In the genomic region with DNA sequence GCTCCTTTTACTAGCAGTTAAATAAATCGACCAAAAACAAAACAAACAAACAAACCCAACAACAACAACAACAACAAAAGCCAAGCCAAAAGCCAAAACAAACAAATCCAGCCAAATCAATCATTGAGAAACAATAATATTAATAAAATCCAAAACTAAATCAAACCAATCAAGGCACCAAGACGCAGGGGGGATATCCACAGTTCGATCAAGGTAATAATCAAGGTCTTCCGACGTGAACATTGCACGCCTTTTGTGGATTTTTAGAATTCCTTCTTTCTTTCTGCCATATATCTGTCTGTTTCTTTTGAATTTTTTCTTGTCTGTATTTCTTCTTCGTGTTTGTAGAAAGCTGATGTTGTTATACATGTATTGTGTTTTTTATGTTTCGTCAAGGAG, we compare ENCODE assay signal across 13 cellular contexts. TPM values are rescaled to one million over a fixed set of nuclear protein-coding genes. Genes with fewer than 3 reads are reported as not detected.
DNase-seq lines count a peak whose midpoint lies in the region; ATAC-seq and TF ChIP-seq lines count a peak whose summit lies in the region.
"Had no signal": no experiment of that assay in that cellular context is flagged by ENCODE, and none has a peak within 500 bp of the region (broad histone marks: within the 10 kb centered on the region; RNA-seq: fewer than 3 reads in every experiment).

No MANE protein-coding gene starts in this region.

- H3K14ac ChIP-seq in H9 (ENCODE audit: insufficient read depth, low read length) = no peak overlapping the region

- H3K4me1 Mint-ChIP-seq in H9 = peaks cover 9 to 13% of the 10 kb centered on the region in 2 experiments
- H3K4me1 Mint-ChIP-seq in activated naive CD8-positive, alpha-beta T cell treated with anti-CD3 and anti-CD28 coated beads, Interleukin-2, amount 50 U/mL, for 24 hours = peaks cover 8% of the 10 kb centered on the region

- no peak overlapping the region for H2BK12ac ChIP-seq in H9 (ENCODE audit: insufficient read length, low read depth, low read length)

- no peaks in the 10 kb centered on the region for H3K79me2 ChIP-seq in H9 (ENCODE audit: insufficient read depth, low read length)

- no peak overlapping the region for H4K91ac ChIP-seq in H9 (ENCODE audit: insufficient read length, low read depth, low read length)

- no peak overlapping the region for H4K5ac ChIP-seq in H9 (ENCODE audit: insufficient read length, low read depth, low read length)

- intact Hi-C loops in sciatic nerve (cut with DNase I) = no loop called here

- H3K27me3 Mint-ChIP-seq in H9 (ENCODE audit: low read depth) = peaks cover 88% of the 10 kb centered on the region
- H3K27me3 Mint-ChIP-seq in activated naive CD8-positive, alpha-beta T cell treated with anti-CD3 and anti-CD28 coated beads, Interleukin-2, amount 50 U/mL, for 24 hours = peaks cover 36% of the 10 kb centered on the region

- no peak for DNase-seq in H9
- DNase-seq in activated naive CD8-positive, alpha-beta T cell treated with anti-CD3 and anti-CD28 coated beads, Interleukin-2, amount 50 U/mL, for 24 hours = no peak
- no peak for DNase-seq in retinal pigment epithelial cell (ENCODE audit: low read depth)
- DNase-seq in omental fat pad (ENCODE audit: low spot score) = no peak
- no peak for DNase-seq in NCI-H187 treated with DMSO at 0.1 percent for 48 hours (lab: John Stamatoyannopoulos, UW)
- no peak for DNase-seq in sciatic nerve (ENCODE audit: low spot score)
- DNase-seq: GOT3 had no signal

- H2BK120ac ChIP-seq in H9 (ENCODE audit: low read depth, low read length, poor library complexity, severe bottlenecking) = no peak overlapping the region

- no peaks in the 10 kb centered on the region for H3K4me1 ChIP-seq in H9 (ENCODE audit: insufficient read depth, low read length)
- no peaks in the 10 kb centered on the region for H3K4me1 ChIP-seq in iPS-15b (ENCODE audit: control insufficient read depth, insufficient read depth, low read length)

- H3K18ac ChIP-seq in H9 (ENCODE audit: insufficient read length, low read depth, low read length) = no peak overlapping the region

- H4K20me1 ChIP-seq in H9 (ENCODE audit: control insufficient read depth, insufficient read depth, insufficient read length) = no peaks in the 10 kb centered on the region

- H3K23me2 ChIP-seq in H9 (ENCODE audit: insufficient read length, low read depth, low read length, poor library complexity, severe bottlenecking) = peaks cover 7% of the 10 kb centered on the region

- ATAC-seq in activated naive CD8-positive, alpha-beta T cell treated with anti-CD3 and anti-CD28 coated beads, Interleukin-2, amount 50 U/mL, for 24 hours = no peak
- ATAC-seq in omental fat pad (ENCODE audit: low FRiP score) (no peak), GM19023 (IDR thresholded peaks at IDR 0.05; ENCODE audit: unreplicated experiment) (no peak), sciatic nerve (no peak)

- H4K8ac ChIP-seq in H9 (replicated peaks; ENCODE audit: insufficient read length, low read depth, low read length) = no peak overlapping the region

- no peak overlapping the region for H3K56ac ChIP-seq in H9 (ENCODE audit: insufficient read length, low read depth, low read length)

- no CpG with 5 or more reads among the region's 8 CpGs for WGBS in H9 (ENCODE audit: extremely low coverage, insufficient read length, low lambda C conversion rate)

- no peak overlapping the region for H3T11ph ChIP-seq in H9 (ENCODE audit: low read length)

- H3K9me3 Mint-ChIP-seq in H9 = peaks cover 0 to 6% of the 10 kb centered on the region in 2 experiments; a peak in 3 of 5 replicates
- no peaks in the 10 kb centered on the region for H3K9me3 Mint-ChIP-seq in activated naive CD8-positive, alpha-beta T cell treated with anti-CD3 and anti-CD28 coated beads, Interleukin-2, amount 50 U/mL, for 24 hours
- H3K9me3 Mint-ChIP-seq: T-helper 1 cell treated with Interleukin-12 subunit alpha and Interleukin-12 subunit beta and Interleukin-4 antibody, amounts not matched to agents 30 μg/mL and 1 μg/mL, for 36 hours had no signal

- H3K27ac Mint-ChIP-seq in H9 = no peak overlapping the region
- H3K27ac Mint-ChIP-seq in activated naive CD8-positive, alpha-beta T cell treated with anti-CD3 and anti-CD28 coated beads, Interleukin-2, amount 50 U/mL, for 24 hours = no peak overlapping the region
- H3K27ac Mint-ChIP-seq: T-helper 1 cell treated with Interleukin-12 subunit alpha and Interleukin-12 subunit beta and Interleukin-4 antibody, amounts not matched to agents 30 μg/mL and 1 μg/mL, for 36 hours had no signal

- H3K36me3 ChIP-seq in iPS-15b (ENCODE audit: control insufficient read depth, insufficient read depth, low read length) = no peaks in the 10 kb centered on the region

- no peak for TF ChIP-seq CTCF in H9 (conservative IDR thresholded peaks at IDR 0.05)
- no peak for TF ChIP-seq CTCF in retinal pigment epithelial cell (conservative IDR thresholded peaks at IDR 0.05; ENCODE audit: low read depth, low read length)
- TF ChIP-seq CTCF in omental fat pad (IDR thresholded peaks at IDR 0.05) = no peak

- H3K4me2 ChIP-seq in H9 (ENCODE audit: insufficient read depth, insufficient read length, low read length) = peak overlapping the region; percentile 95

- H3K9ac ChIP-seq in H9 (ENCODE audit: extremely low read depth, insufficient read length, low read length) (no peak overlapping the region), iPS-15b (ENCODE audit: low read depth, low read length) (no peak overlapping the region)

- H3K9me3 ChIP-seq in H9 (ENCODE audit: control insufficient read depth, low read depth, low read length) (no peaks in the 10 kb centered on the region), iPS-15b (ENCODE audit: control insufficient read depth, insufficient read depth, low read length) (no peaks in the 10 kb centered on the region)
- H3K9me3 ChIP-seq: body of pancreas had no signal

- no peak overlapping the region for H3K4ac ChIP-seq in H9 (ENCODE audit: low read depth, low read length)

- no peak overlapping the region for H3K27ac ChIP-seq in H9 (ENCODE audit: insufficient read length, low read depth, low read length)
- H3K27ac ChIP-seq: body of pancreas, skin epidermis had no signal

- no peak overlapping the region for H2BK15ac ChIP-seq in H9 (ENCODE audit: low read depth, low read length)

- 0 out of 7 replicates have a peak, but pooled peaks cover 0 to 3% (median 0%) of the 10 kb centered on the region in 3 experiments for H3K36me3 Mint-ChIP-seq in H9 (ENCODE audit: insufficient read depth in 1 of 3, low read depth in 3 of 3)
- no peaks in the 10 kb centered on the region for H3K36me3 Mint-ChIP-seq in activated naive CD8-positive, alpha-beta T cell treated with anti-CD3 and anti-CD28 coated beads, Interleukin-2, amount 50 U/mL, for 24 hours (ENCODE audit: low read depth)

- no peak overlapping the region for H3K23ac ChIP-seq in H9 (ENCODE audit: insufficient read length, low read depth, low read length)

- H2AK5ac ChIP-seq in H9 (ENCODE audit: insufficient read length, low read length) = no peak overlapping the region

- H2AFZ ChIP-seq in H9 (ENCODE audit: low read length) = no peak overlapping the region

- H3K4me3 Mint-ChIP-seq in H9 = peak overlapping the region; percentile 74 to 92
- peak overlapping the region; percentile 76 for H3K4me3 Mint-ChIP-seq in activated naive CD8-positive, alpha-beta T cell treated with anti-CD3 and anti-CD28 coated beads, Interleukin-2, amount 50 U/mL, for 24 hours

- H2BK5ac ChIP-seq in H9 (ENCODE audit: insufficient read length, low read length) = no peak overlapping the region

- no peaks in the 10 kb centered on the region for H3K79me1 ChIP-seq in H9 (ENCODE audit: insufficient read depth, low read depth, low read length, poor library complexity, severe bottlenecking)

- H3K27me3 ChIP-seq in H9 (ENCODE audit: insufficient read depth, low read length) = peaks cover 28% of the 10 kb centered on the region
- H3K27me3 ChIP-seq in iPS-15b (ENCODE audit: control insufficient read depth, insufficient read depth, low read length) = peaks cover 55% of the 10 kb centered on the region

- H3K4me3 ChIP-seq in iPS-15b (ENCODE audit: low read depth, low read length) (peak overlapping the region; percentile 93), retinal pigment epithelial cell (ENCODE audit: low read length) (peak overlapping the region; percentile 74)

- no peak overlapping the region for H2BK20ac ChIP-seq in H9 (ENCODE audit: low read depth, low read length, poor library complexity, severe bottlenecking)

RNA-seq across cellular contexts. Expression of gene ARPP21, which starts 0.9 kb away (rescaled TPM):
- not detected in 2 replicates for total RNA-seq in H9 (2021)
- total RNA-seq in omental fat pad = 1 to 10 TPM in 1 of 4 donors, under 1 TPM in 1, not detected in 2; 0.28 to 1.6 TPM
- total RNA-seq in sciatic nerve = 0.62 TPM
- total RNA-seq: body of pancreas, lung microvascular endothelial cell had no signal
